Comparison of ENCODE assay signal across 9 cellular contexts in the genomic region with DNA sequence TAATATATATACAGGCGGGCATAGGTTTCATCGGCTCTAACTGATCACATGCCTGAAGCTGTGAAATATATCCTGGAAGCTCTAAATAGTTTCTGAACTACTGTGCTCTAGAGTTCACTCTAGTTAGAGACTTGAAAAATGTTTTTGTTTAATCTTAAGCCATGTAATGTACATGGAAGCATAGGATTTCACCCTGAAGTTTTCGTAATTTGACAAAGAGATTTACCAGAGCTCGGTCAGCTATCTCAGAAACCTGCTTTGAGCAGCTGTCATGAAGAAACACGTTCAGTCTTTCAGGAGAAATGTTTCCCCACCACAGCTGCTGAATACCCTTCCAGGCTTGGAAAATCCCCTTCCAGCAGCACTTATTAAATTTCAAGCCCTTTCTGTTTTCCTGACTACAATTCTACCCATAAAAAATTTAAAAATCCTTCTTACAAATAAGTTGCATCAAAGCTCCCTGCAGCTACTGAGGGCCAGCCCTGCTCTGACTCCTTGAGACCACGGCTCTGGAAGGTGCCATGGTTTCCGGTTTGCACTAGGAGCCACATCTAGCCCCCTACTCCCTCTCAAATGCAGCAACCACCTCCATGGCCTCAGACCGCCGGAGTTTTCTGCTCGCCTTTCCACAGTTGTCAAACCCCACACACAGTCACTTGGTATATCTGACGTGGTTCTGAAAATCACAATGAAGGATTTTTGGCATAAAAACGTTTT. TPM values are rescaled to one million over a fixed set of nuclear protein-coding genes. Genes with fewer than 3 reads are reported as not detected.
DNase-seq lines count a peak whose midpoint lies in the region; ATAC-seq, FAIRE-seq and TF ChIP-seq lines count a peak whose summit lies in the region.
"Had no signal": no experiment of that assay in that cellular context is flagged by ENCODE, and none has a peak within 500 bp of the region (broad histone marks: within the 10 kb centered on the region; RNA-seq: fewer than 3 reads in every experiment).

No MANE protein-coding gene starts in this region.

- ATAC-seq in activated naive CD8-positive, alpha-beta T cell treated with anti-CD3 and anti-CD28 coated beads, Interleukin-2, amount 50 U/mL, for 24 hours, result no peak
- ATAC-seq in naive B cell (ENCODE audit: low read depth in 2 of 2) (no peak), HG03159 (IDR thresholded peaks at IDR 0.05; ENCODE audit: unreplicated experiment) (no peak), HG03280 (IDR thresholded peaks at IDR 0.05; ENCODE audit: unreplicated experiment) (no peak), GM21619 (IDR thresholded peaks at IDR 0.05; ENCODE audit: unreplicated experiment) (no peak)

- H3K27ac ChIP-seq in 22Rv1, result peak overlapping the region; percentile 30; the same call in 1 of the 2 replicates
- H3K27ac ChIP-seq: gastrocnemius medialis had no signal

- peak; percentile 64 for FAIRE-seq in GM12891 (lab: Jason Lieb, UNC)

- H3K36me3 Mint-ChIP-seq in activated naive CD8-positive, alpha-beta T cell treated with anti-CD3 and anti-CD28 coated beads, Interleukin-2, amount 50 U/mL, for 24 hours (ENCODE audit: low read depth), result peaks cover 25% of the 10 kb centered on the region
- H3K36me3 Mint-ChIP-seq in naive B cell, result no peaks in the 10 kb centered on the region

- H3K27me3 Mint-ChIP-seq in activated naive CD8-positive, alpha-beta T cell treated with anti-CD3 and anti-CD28 coated beads, Interleukin-2, amount 50 U/mL, for 24 hours, result no peaks in the 10 kb centered on the region
- no peaks in the 10 kb centered on the region for H3K27me3 Mint-ChIP-seq in naive B cell

- H3K27ac Mint-ChIP-seq in activated naive CD8-positive, alpha-beta T cell treated with anti-CD3 and anti-CD28 coated beads, Interleukin-2, amount 50 U/mL, for 24 hours, result peak overlapping the region; percentile 89
- peak overlapping the region; percentile 89 to 96 (median 96) for H3K27ac Mint-ChIP-seq in naive B cell

- H3K4me1 Mint-ChIP-seq in activated naive CD8-positive, alpha-beta T cell treated with anti-CD3 and anti-CD28 coated beads, Interleukin-2, amount 50 U/mL, for 24 hours, result peaks cover 38% of the 10 kb centered on the region
- peaks cover 19 to 28% (median 22%) of the 10 kb centered on the region in 3 donors for H3K4me1 Mint-ChIP-seq in naive B cell

- H3K9me3 Mint-ChIP-seq in activated naive CD8-positive, alpha-beta T cell treated with anti-CD3 and anti-CD28 coated beads, Interleukin-2, amount 50 U/mL, for 24 hours, result no peaks in the 10 kb centered on the region
- no peaks in the 10 kb centered on the region for H3K9me3 Mint-ChIP-seq in naive B cell

- DNase-seq in GM12891 (ENCODE audit: insufficient read length, low spot score) (no peak), naive B cell (no peak), RKO (ENCODE audit: low spot score) (no peak)
- no peak for DNase-seq in activated naive CD8-positive, alpha-beta T cell treated with anti-CD3 and anti-CD28 coated beads, Interleukin-2, amount 50 U/mL, for 24 hours

- no peak for TF ChIP-seq CTCF in 22Rv1 (IDR thresholded peaks at IDR 0.05)

- H3K4me3 Mint-ChIP-seq in activated naive CD8-positive, alpha-beta T cell treated with anti-CD3 and anti-CD28 coated beads, Interleukin-2, amount 50 U/mL, for 24 hours, result peak overlapping the region; percentile 59
- H3K4me3 Mint-ChIP-seq in naive B cell, result peak overlapping the region; percentile 61 to 96 (median 86)

- no peak for TF ChIP-seq POLR2A in GM12891 (IDR thresholded peaks at IDR 0.05; ENCODE audit: low read depth, low read length)

TF ChIP-seq in GM12891, 5 proteins besides CTCF, POLR2A, EP300 and RAD21:
- TF ChIP-seq PAX5 (IDR thresholded peaks at IDR 0.05; ENCODE audit: insufficient read depth, low read length, severe bottlenecking), result no peak
- no peak for TF ChIP-seq TAF1 (IDR thresholded peaks at IDR 0.05; ENCODE audit: low read depth, low read length)
- no peak for TF ChIP-seq POLR2AphosphoS5 (IDR thresholded peaks at IDR 0.05; ENCODE audit: low read depth, low read length)
- TF ChIP-seq POU2F2 (IDR thresholded peaks at IDR 0.05; ENCODE audit: low read depth, low read length), result no peak
- TF ChIP-seq SPI1 (IDR thresholded peaks at IDR 0.05; ENCODE audit: low read depth, low read length), result no peak

RNA-seq across cellular contexts. Expression of a gene that starts 29.9 kb away (rescaled TPM):
- 13.0 TPM for polyA plus RNA-seq in GM12891 (2012; ENCODE audit: low read depth, missing spikeins)
- polyA plus RNA-seq in naive B cell (ENCODE audit: low read depth in 6 of 6), result 10 to 100 TPM; 11.2 to 23.3 (median 15.6) TPM

RNA-seq across cellular contexts. Expression of a gene that starts 56.6 kb away (rescaled TPM):
- 14.9 TPM for polyA plus RNA-seq in GM12891 (2012; ENCODE audit: low read depth, missing spikeins)
- 10 to 100 TPM in 1 of 6 donors, 1 to 10 TPM in 5; 5.3 to 12.0 (median 8.3) TPM for polyA plus RNA-seq in naive B cell (ENCODE audit: low read depth in 6 of 6)
